10 cellular contexts compared by ENCODE assay signal in the genomic region with DNA sequence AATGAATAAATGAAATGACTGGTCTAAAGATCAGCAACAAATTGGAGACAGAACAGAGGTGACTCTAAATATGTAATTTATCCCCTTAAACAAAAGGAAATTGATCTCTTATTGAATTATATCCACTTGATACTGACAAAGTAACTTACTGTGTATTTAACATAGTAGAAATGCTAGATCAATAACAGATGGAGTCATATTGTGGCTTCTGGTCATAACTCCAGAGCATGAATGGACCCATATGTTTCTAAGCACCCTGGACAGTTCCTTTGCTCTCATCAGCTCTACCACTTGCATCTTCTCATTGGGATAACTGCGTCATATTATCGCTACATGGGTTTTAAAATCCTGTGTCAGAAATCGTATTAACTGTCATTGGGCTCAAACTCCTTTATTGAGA.
A peak's percentile ranks its signal among the peaks of the same experiment; 100 is the strongest.
DNase-seq lines count a peak whose midpoint lies in the region; ATAC-seq and TF ChIP-seq lines count a peak whose summit lies in the region.
"Had no signal": no experiment of that assay in that cellular context is flagged by ENCODE, and none has a peak within 500 bp of the region (broad histone marks: within the 10 kb centered on the region; RNA-seq: fewer than 3 reads in every experiment).

No MANE protein-coding gene starts in this region.

- no peak overlapping the region for H3K4me3 ChIP-seq in Jurkat, Clone E6-1 (ENCODE audit: low read length)
- H3K4me3 ChIP-seq in astrocyte of the cerebellum (ENCODE audit: low read depth, low read length) = no peak overlapping the region

- no peak for ATAC-seq in HG02852 (IDR thresholded peaks at IDR 0.05; ENCODE audit: unreplicated experiment)

- in situ Hi-C loops in astrocyte of the cerebellum (cut with HindIII; ENCODE audit: low sequenced_read_pairs) = no loop called here

- DNase-seq in DMS53 (lab: John Stamatoyannopoulos, UW) (peak; percentile 50), astrocyte of the cerebellum (ENCODE audit: low read depth) (peak; percentile 63), kidney glomerular epithelial cell (lab: John Stamatoyannopoulos, UW) (peak; percentile 39), SKM-1 (lab: John Stamatoyannopoulos, UW; ENCODE audit: unreplicated experiment) (no peak), NCI-H146 treated with DMSO at 0.1 percent for 48 hours (lab: John Stamatoyannopoulos, UW; ENCODE audit: unreplicated experiment) (no peak)
- peak; percentile 58 for DNase-seq in Jurkat, Clone E6-1 (ENCODE audit: low read depth, low spot score)
- no peak for DNase-seq in activated CD8-positive, alpha-beta memory T cell treated with anti-CD3 and anti-CD28 coated beads, Interleukin-2, amount 50 U/mL, for 48 hours
- DNase-seq: activated T-cell treated with anti-CD3 and anti-CD28 coated beads, Interleukin-2, amount 50 U/mL, for 1 hour; Right ventricle myocardium superior had no signal

- TF ChIP-seq CTCF in astrocyte of the cerebellum (IDR thresholded peaks at IDR 0.05; ENCODE audit: low read depth, low read length, missing control alignments) = no peak

Comparison
In these comparisons a context has a peak if more than half of its experiments do, and no peak if none do; other contexts are left out.
1. DNase-seq: peak in DMS53 (single experiment), Jurkat, Clone E6-1 (single experiment), astrocyte of the cerebellum (single experiment) and kidney glomerular epithelial cell (single experiment); none in activated CD8-positive, alpha-beta memory T cell treated with anti-CD3 and anti-CD28 coated beads, Interleukin-2, amount 50 U/mL, for 48 hours (single experiment), SKM-1 (single experiment) and NCI-H146 treated with DMSO at 0.1 percent for 48 hours (single experiment).